27 cellular contexts compared by ENCODE assay signal in the genomic region with DNA sequence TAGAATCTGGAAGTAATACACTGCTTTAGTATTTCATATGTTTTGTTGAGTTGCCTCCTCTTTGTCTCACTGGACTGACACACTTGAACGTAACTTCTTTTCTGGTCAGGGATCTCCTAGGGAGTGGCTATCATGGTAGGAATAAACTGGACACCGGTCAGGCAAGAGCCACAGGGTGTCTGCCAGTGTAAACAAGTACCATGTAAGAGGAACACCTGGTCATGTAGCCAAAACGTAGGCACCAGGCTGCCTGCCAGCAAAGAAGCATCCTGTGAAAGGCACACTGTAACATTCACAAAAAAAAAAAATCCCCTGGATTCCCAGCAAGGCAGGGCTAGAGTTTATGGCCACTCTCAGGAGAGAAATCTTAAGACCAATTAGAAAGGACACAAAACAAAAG.
DNase-seq lines count a peak whose midpoint lies in the region; TF ChIP-seq lines count a peak whose summit lies in the region.
"Had no signal": no experiment of that assay in that cellular context is flagged by ENCODE, and none has a peak within 500 bp of the region (broad histone marks: within the 10 kb centered on the region; RNA-seq: fewer than 3 reads in every experiment).

No MANE protein-coding gene starts in this region.

- H3K4me3 Mint-ChIP-seq in neural crest cell: no peak overlapping the region
- H3K4me3 Mint-ChIP-seq in Calu3 (ENCODE audit: low read depth, unreplicated experiment): no peak overlapping the region
- H3K4me3 Mint-ChIP-seq: natural killer cell; stimulated activated naive B cell treated with anti-CD40 and anti-IgM and Interleukin-4, amounts not matched to agents 10 μg/mL and 1 μg/mL and 100 μg/mL, for 72 hours had no signal

- H3K27ac ChIP-seq in VCaP: peak overlapping the region; percentile 62
- H3K27ac ChIP-seq: brain microvascular endothelial cell, foreskin keratinocyte, heart left ventricle, upper lobe of right lung, WERI-Rb-1 had no signal

- no peaks in the 10 kb centered on the region for H3K27me3 Mint-ChIP-seq in neural crest cell (ENCODE audit: low read depth)
- H3K27me3 Mint-ChIP-seq in Calu3 (ENCODE audit: unreplicated experiment): no peaks in the 10 kb centered on the region
- H3K27me3 Mint-ChIP-seq: stimulated activated naive B cell treated with anti-CD40 and anti-IgM and Interleukin-4, amounts not matched to agents 10 μg/mL and 1 μg/mL and 100 μg/mL, for 72 hours had no signal

- H3K4me1 Mint-ChIP-seq in neural crest cell: peaks cover 15% of the 10 kb centered on the region
- H3K4me1 Mint-ChIP-seq in Calu3 (ENCODE audit: low read depth, unreplicated experiment): peaks cover 38% of the 10 kb centered on the region
- H3K4me1 Mint-ChIP-seq: natural killer cell; stimulated activated naive B cell treated with anti-CD40 and anti-IgM and Interleukin-4, amounts not matched to agents 10 μg/mL and 1 μg/mL and 100 μg/mL, for 72 hours had no signal

- TF ChIP-seq CTCF in VCaP (conservative IDR thresholded peaks at IDR 0.05) (no peak), neural crest cell (conservative IDR thresholded peaks at IDR 0.05) (no peak), Calu3 (IDR thresholded peaks at IDR 0.05; ENCODE audit: unreplicated experiment) (no peak)

- CTCF ChIA-PET in Calu3 (lab: Charles Lee): no interaction called here

- H3K27ac Mint-ChIP-seq in neural crest cell (ENCODE audit: unreplicated experiment) (peak overlapping the region; percentile 37), Calu3 (ENCODE audit: unreplicated experiment) (no peak overlapping the region)
- H3K27ac Mint-ChIP-seq: activated naive CD4-positive, alpha-beta T cell treated with anti-CD3 and anti-CD28 coated beads, Interleukin-2, amount 50 U/mL, for 72 hours; natural killer cell; stimulated activated naive B cell treated with anti-CD40 and anti-IgM and Interleukin-4, amounts not matched to agents 10 μg/mL and 1 μg/mL and 100 μg/mL, for 72 hours had no signal

- no TSS peak for BruUV-seq in Calu3 (replicated peaks; lab: Mats Ljungman, UMichigan)

- intact Hi-C loops in Calu3 (cut with micrococcal nuclease; ENCODE audit: unreplicated experiment): no loop called here

- H3K36me3 Mint-ChIP-seq in neural crest cell (ENCODE audit: low read depth) (peaks cover 17% of the 10 kb centered on the region), Calu3 (ENCODE audit: insufficient read depth, unreplicated experiment) (no peaks in the 10 kb centered on the region)
- H3K36me3 Mint-ChIP-seq: activated naive CD4-positive, alpha-beta T cell treated with anti-CD3 and anti-CD28 coated beads, Interleukin-2, amount 50 U/mL, for 72 hours; natural killer cell; stimulated activated naive B cell treated with anti-CD40 and anti-IgM and Interleukin-4, amounts not matched to agents 10 μg/mL and 1 μg/mL and 100 μg/mL, for 72 hours had no signal

- DNase-seq in DMS153 (lab: John Stamatoyannopoulos, UW) (peak; percentile 15), DMS153 treated with DMSO at 0.1 percent for 48 hours (lab: John Stamatoyannopoulos, UW; ENCODE audit: unreplicated experiment) (no peak), NCI-H1092 (lab: John Stamatoyannopoulos, UW) (peak; percentile 7), neural crest cell (ENCODE audit: low read depth, low spot score) (no peak), SW 1271 (lab: John Stamatoyannopoulos, UW) (no peak), Calu3 (no peak), NCI-H2196 treated with DMSO at 0.1 percent for 48 hours (lab: John Stamatoyannopoulos, UW; ENCODE audit: unreplicated experiment) (no peak)
- DNase-seq: 8988T; activated CD4-positive, alpha-beta T cell treated with anti-CD3 and anti-CD28 coated beads for 48 hours; amygdala; brain microvascular endothelial cell; cerebellar nuclear complex; dermis blood vessel endothelial cell; esophagus squamous epithelium; foreskin keratinocyte; GOT3; heart left ventricle; KG1; natural killer cell; NCI-H1694; SIG-M5; stimulated activated naive B cell treated with anti-CD40 and anti-IgM and Interleukin-4, amounts not matched to agents 10 μg/mL and 1 μg/mL and 100 μg/mL, for 72 hours; T1000; upper lobe of right lung; WERI-Rb-1 had no signal

- H3K9me3 Mint-ChIP-seq in neural crest cell (peaks cover 21% of the 10 kb centered on the region), Calu3 (ENCODE audit: low read depth, unreplicated experiment) (peaks cover 6% of the 10 kb centered on the region)

Comparison
In these comparisons a context has a peak if more than half of its experiments do, and no peak if none do; other contexts are left out.
1. DNase-seq: peak in DMS153 (single experiment) and NCI-H1092 (single experiment); none in DMS153 treated with DMSO at 0.1 percent for 48 hours (single experiment), neural crest cell (single experiment), SW 1271 (0 of 2), Calu3 (single experiment) and NCI-H2196 treated with DMSO at 0.1 percent for 48 hours (single experiment).